In genomic region chr11:65590240-65590738, GRCh38 we compare ENCODE assay signal across 11 cellular contexts. TPM values are rescaled to one million over a fixed set of nuclear protein-coding genes. Genes with fewer than 3 reads are reported as not detected.
DNase-seq lines count a peak whose midpoint lies in the region; ATAC-seq and TF ChIP-seq lines count a peak whose summit lies in the region.
"Had no signal": no experiment of that assay in that cellular context is flagged by ENCODE, and none has a peak within 500 bp of the region (broad histone marks: within the 10 kb centered on the region; RNA-seq: fewer than 3 reads in every experiment).

No MANE protein-coding gene starts in this region.

- H3K27ac Mint-ChIP-seq in naive thymus-derived CD4-positive, alpha-beta T cell = peak overlapping the region in 5 of 9 donors; percentile 19 to 82 (median 67)

- peaks cover 0 to 2% (median 0%) of the 10 kb centered on the region in 11 donors for H3K9me3 Mint-ChIP-seq in naive thymus-derived CD4-positive, alpha-beta T cell

- H3K27me3 Mint-ChIP-seq in naive thymus-derived CD4-positive, alpha-beta T cell = no peaks in the 10 kb centered on the region

- no peak overlapping the region for H3K4me3 Mint-ChIP-seq in naive thymus-derived CD4-positive, alpha-beta T cell

- no peaks in the 10 kb centered on the region for H3K9me3 ChIP-seq in BLaER1
- no peaks in the 10 kb centered on the region for H3K9me3 ChIP-seq in SJCRH30 (replicated peaks)
- no peaks in the 10 kb centered on the region for H3K9me3 ChIP-seq in naive thymus-derived CD4-positive, alpha-beta T cell (ENCODE audit: control insufficient read depth in 2 of 3, low read length in 3 of 3)
- H3K9me3 ChIP-seq: ascending aorta had no signal

- CTCF ChIA-PET in naive thymus-derived CD4-positive, alpha-beta T cell (lab: Charles Lee) = interaction anchor here (4.4 to 12.7 kb wide), 3 partner anchors 14 to 52 kb away, joined by 33 to 126 read pairs (median 36); partner anchors contain the start of genes EHBP1L1 and FAM89B

- H3K4me3 ChIP-seq in BLaER1 (no peak overlapping the region), SJCRH30 (no peak overlapping the region)
- H3K4me3 ChIP-seq in naive thymus-derived CD4-positive, alpha-beta T cell (ENCODE audit: low read length) = no peak overlapping the region
- H3K4me3 ChIP-seq: ascending aorta had no signal

- POLR2A ChIA-PET in naive thymus-derived CD4-positive, alpha-beta T cell (lab: Charles Lee) = interaction anchor here (0.8 to 7.2 kb wide), 7 partner anchors 14 to 65 kb away, joined by 3 to 66 read pairs (median 7); partner anchors contain the start of genes EHBP1L1 and FAM89B

- no peak for ATAC-seq in naive thymus-derived CD4-positive, alpha-beta T cell
- ATAC-seq in HG02938 (IDR thresholded peaks at IDR 0.05; ENCODE audit: unreplicated experiment) = no peak

- H3K36me3 ChIP-seq in BLaER1 = peaks cover 70% of the 10 kb centered on the region
- no peaks in the 10 kb centered on the region for H3K36me3 ChIP-seq in SJCRH30
- peaks cover 0 to 52% (median 0%) of the 10 kb centered on the region in 3 experiments for H3K36me3 ChIP-seq in naive thymus-derived CD4-positive, alpha-beta T cell (ENCODE audit: control insufficient read depth in 2 of 3, insufficient read depth in 3 of 3, low read length in 3 of 3)

- DNase-seq in Daoy (ENCODE audit: low read depth) (peak; percentile 7), SJCRH30 (peak; percentile 80 to 83), GM10266 (ENCODE audit: extremely low spot score) (no peak)
- no peak for DNase-seq in naive thymus-derived CD4-positive, alpha-beta T cell
- no peak for DNase-seq in effector CD8-positive, alpha-beta T cell (lab: John Stamatoyannopoulos, UW)
- DNase-seq: activated CD4-positive, alpha-beta T cell treated with anti-CD3 and anti-CD28 coated beads, Interleukin-2, amount 50 U/mL, for 4 hours; NCI-H1694 treated with DMSO at 0.1 percent for 48 hours had no signal

- H3K27ac ChIP-seq in BLaER1 = no peak overlapping the region
- H3K27ac ChIP-seq in SJCRH30 = no peak overlapping the region
- H3K27ac ChIP-seq in naive thymus-derived CD4-positive, alpha-beta T cell (ENCODE audit: low read depth, low read length) = no peak overlapping the region

- H3K9ac ChIP-seq in BLaER1 = no peak overlapping the region

- intact Hi-C loops in naive thymus-derived CD4-positive, alpha-beta T cell (cut with micrococcal nuclease) = no loop called here

- no peaks in the 10 kb centered on the region for H3K27me3 ChIP-seq in BLaER1
- no peaks in the 10 kb centered on the region for H3K27me3 ChIP-seq in SJCRH30
- no peaks in the 10 kb centered on the region for H3K27me3 ChIP-seq in naive thymus-derived CD4-positive, alpha-beta T cell (ENCODE audit: control insufficient read depth in 2 of 2, insufficient read depth in 2 of 2, low read length in 2 of 2)
- H3K27me3 ChIP-seq: ascending aorta had no signal

- H4K20me1 ChIP-seq in BLaER1 = peaks cover 62% of the 10 kb centered on the region

- no peak for TF ChIP-seq CTCF in GM10266 (IDR thresholded peaks at IDR 0.05; ENCODE audit: control insufficient read depth, insufficient read depth, low read depth, missing control alignments)

- H3K4me2 ChIP-seq in BLaER1 = peak overlapping the region; percentile 96

- peaks cover 0 to 7% (median 0%) of the 10 kb centered on the region in 5 donors for H3K36me3 Mint-ChIP-seq in naive thymus-derived CD4-positive, alpha-beta T cell

- H3K4me1 Mint-ChIP-seq in naive thymus-derived CD4-positive, alpha-beta T cell = peaks cover 21 to 44% (median 33%) of the 10 kb centered on the region in 7 donors

- H3K4me1 ChIP-seq in BLaER1 = peaks cover 71% of the 10 kb centered on the region
- peaks cover 2% of the 10 kb centered on the region; the same call in 1 of the 2 replicates for H3K4me1 ChIP-seq in SJCRH30
- H3K4me1 ChIP-seq in naive thymus-derived CD4-positive, alpha-beta T cell (ENCODE audit: control insufficient read depth in 2 of 2, insufficient read depth in 2 of 2, low read length in 2 of 2) = peaks cover 20 to 21% of the 10 kb centered on the region in 2 donors

RNA-seq across cellular contexts. Expression of gene KCNK7, which starts 5.3 kb away (rescaled TPM):
- not detected in 2 replicates for total RNA-seq in Daoy (2014; rRNA removed; shearing (Covaris generic))
- total RNA-seq in SJCRH30 (2014; rRNA removed; shearing (Covaris generic)) = 0.28 TPM in 1 of 2 replicates, not detected in the other
- 1 to 10 TPM; 2.1 to 9.2 (median 4.8) TPM for total RNA-seq in naive thymus-derived CD4-positive, alpha-beta T cell
- under 1 TPM in 1 of 2 donors, not detected in 1; 0.25 TPM for polyA plus RNA-seq in naive thymus-derived CD4-positive, alpha-beta T cell
- total RNA-seq: ascending aorta, SK-MEL-5 had no signal

RNA-seq across cellular contexts. Expression of gene EHBP1L1, which starts 14.4 kb away (rescaled TPM):
- total RNA-seq in Daoy (2014; rRNA removed; shearing (Covaris generic)) = 30.9 and 34.2 TPM in 2 replicates
- 16.8 and 18.5 TPM in 2 replicates for total RNA-seq in SJCRH30 (2014; rRNA removed; shearing (Covaris generic))
- 100 to 1,000 TPM; 108 to 207 (median 128) TPM for total RNA-seq in naive thymus-derived CD4-positive, alpha-beta T cell
- polyA plus RNA-seq in naive thymus-derived CD4-positive, alpha-beta T cell = 10 to 100 TPM; 12.3 to 14.2 TPM

RNA-seq across cellular contexts. Expression of gene FAM89B, which starts 18.0 kb away (rescaled TPM):
- 23.7 and 30.2 TPM in 2 replicates for total RNA-seq in Daoy (2014; rRNA removed; shearing (Covaris generic))
- total RNA-seq in SJCRH30 (2014; rRNA removed; shearing (Covaris generic)) = 18.3 and 21.5 TPM in 2 replicates
- total RNA-seq in naive thymus-derived CD4-positive, alpha-beta T cell = 10 to 100 TPM; 33.0 to 59.7 (median 45.3) TPM
- 100 to 1,000 TPM in 1 of 2 donors, 10 to 100 TPM in 1; 87.7 to 115 TPM for polyA plus RNA-seq in naive thymus-derived CD4-positive, alpha-beta T cell

RNA-seq across cellular contexts. Expression of gene ZNRD2, which starts 20.0 kb away (rescaled TPM):
- 77.3 and 117 TPM in 2 replicates for total RNA-seq in Daoy (2014; rRNA removed; shearing (Covaris generic))
- 30.6 and 32.6 TPM in 2 replicates for total RNA-seq in SJCRH30 (2014; rRNA removed; shearing (Covaris generic))
- total RNA-seq in naive thymus-derived CD4-positive, alpha-beta T cell = 10 to 100 TPM; 29.1 to 40.9 (median 32.9) TPM
- 10 to 100 TPM; 82.6 to 86.0 TPM for polyA plus RNA-seq in naive thymus-derived CD4-positive, alpha-beta T cell

RNA-seq across cellular contexts. Expression of gene MAP3K11, which starts 23.7 kb away (rescaled TPM):
- total RNA-seq in Daoy (2014; rRNA removed; shearing (Covaris generic)) = 16.6 and 22.4 TPM in 2 replicates
- 20.5 and 24.3 TPM in 2 replicates for total RNA-seq in SJCRH30 (2014; rRNA removed; shearing (Covaris generic))
- total RNA-seq in naive thymus-derived CD4-positive, alpha-beta T cell = 10 to 100 TPM; 63.3 to 91.1 (median 88.2) TPM
- 10 to 100 TPM; 12.1 to 21.6 TPM for polyA plus RNA-seq in naive thymus-derived CD4-positive, alpha-beta T cell

Comparison
In these comparisons a context has a peak if more than half of its experiments do, and no peak if none do; other contexts are left out.
1. DNase-seq: peak in Daoy (single experiment) and SJCRH30 (2 of 2); none in naive thymus-derived CD4-positive, alpha-beta T cell (0 of 9), effector CD8-positive, alpha-beta T cell (single experiment) and GM10266 (single experiment).